ENCODE assay signal across 1 cellular context in genomic region chr2:174617120-174617519, GRCh38.
TF ChIP-seq lines count a peak whose summit lies in the region.

No MANE protein-coding gene starts in this region.

TF ChIP-seq in SK-N-SH, 30 proteins besides CTCF, POLR2A, EP300 and RAD21 (continued from another document):
- TF ChIP-seq POLR2AphosphoS5 (IDR thresholded peaks at IDR 0.05; ENCODE audit: low read depth, low read length) (no peak), CHD2 (IDR thresholded peaks at IDR 0.05; ENCODE audit: low read length, partially characterized antibody) (no peak), NFIC (IDR thresholded peaks at IDR 0.05; ENCODE audit: borderline replicate concordance) (no peak)
